12 cellular contexts compared by ENCODE assay signal in the genomic region with DNA sequence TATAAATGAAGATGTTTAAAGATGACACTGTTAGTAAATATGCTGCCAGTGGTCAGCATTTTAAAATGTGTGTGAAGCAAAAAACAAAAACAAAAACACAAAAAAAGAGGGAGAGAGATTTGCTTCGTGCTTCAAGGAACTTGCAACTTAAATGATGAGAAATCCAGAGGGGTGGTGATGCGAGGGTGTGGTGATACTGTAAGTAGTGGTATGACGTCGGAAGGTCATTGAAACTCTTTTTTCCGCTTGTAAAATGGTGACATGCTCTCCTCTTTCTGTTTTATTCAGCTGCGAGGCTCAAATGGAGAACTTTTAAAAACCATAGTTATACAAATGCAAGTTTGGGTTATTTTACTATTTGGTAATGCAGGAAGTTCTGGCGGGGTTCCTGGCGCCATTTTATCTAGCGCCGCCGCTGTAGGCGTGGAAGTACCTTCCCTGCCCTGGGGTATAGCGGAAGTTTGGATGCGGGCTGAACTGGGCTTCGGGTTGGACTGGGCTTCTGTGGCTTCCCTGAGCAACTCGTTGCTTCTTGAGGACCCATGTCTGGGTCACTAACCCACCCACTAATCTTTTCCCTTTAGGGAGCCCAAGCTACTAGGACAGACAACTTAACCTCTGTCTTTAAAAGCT.
"Had no signal": no experiment of that assay in that cellular context is flagged by ENCODE, and none has a peak within 500 bp of the region (broad histone marks: within the 10 kb centered on the region; RNA-seq: fewer than 3 reads in every experiment).

No MANE protein-coding gene starts in this region.

- H3K4me1 ChIP-seq: psoas muscle, spleen had no signal

- H3K4me2 ChIP-seq: SK-N-SH had no signal

- H3K27ac ChIP-seq: ascending aorta, psoas muscle, spleen had no signal

- DNase-seq: activated gamma-delta T cell treated with Interleukin-2 at 50 U/mL for 16 hours; head of caudate nucleus; psoas muscle; SK-N-SH; spleen; stimulated activated CD4-positive, alpha-beta T cell treated with anti-CD3 and anti-CD28 coated beads, Interleukin-1b, Interleukin-23, amount 100 ng/mL, for 48 hours; stimulated activated naive CD4-positive, alpha-beta T cell had no signal

- H3K9me2 ChIP-seq: SK-N-SH had no signal

- H3K27ac Mint-ChIP-seq: nephron; T-helper 1 cell treated with Interleukin-12 subunit alpha and Interleukin-12 subunit beta and Interleukin-4 antibody, amounts not matched to agents 30 μg/mL and 1 μg/mL, for 36 hours had no signal

- H3K9ac ChIP-seq: SK-N-SH had no signal

- ATAC-seq: left lobe of liver, psoas muscle, sciatic nerve had no signal

- H3K27me3 ChIP-seq: ascending aorta, spleen had no signal

- H3K9me3 ChIP-seq: ascending aorta, psoas muscle had no signal

- H3K4me1 Mint-ChIP-seq: nephron had no signal

- H3K4me3 Mint-ChIP-seq: nephron; T-helper 1 cell treated with Interleukin-12 subunit alpha and Interleukin-12 subunit beta and Interleukin-4 antibody, amounts not matched to agents 30 μg/mL and 1 μg/mL, for 36 hours had no signal

- H3K36me3 ChIP-seq: ascending aorta, spleen had no signal

- H3K4me3 ChIP-seq: ascending aorta, psoas muscle, spleen had no signal

- H3K9me3 Mint-ChIP-seq: T-helper 1 cell treated with Interleukin-12 subunit alpha and Interleukin-12 subunit beta and Interleukin-4 antibody, amounts not matched to agents 30 μg/mL and 1 μg/mL, for 36 hours had no signal
